In genomic region chr14:105889666-105890473, GRCh38 we compare ENCODE assay signal across 13 cellular contexts.
A peak's percentile ranks its signal among the peaks of the same experiment; 100 is the strongest.
DNase-seq lines count a peak whose midpoint lies in the region; ATAC-seq and TF ChIP-seq lines count a peak whose summit lies in the region.
"Had no signal": no experiment of that assay in that cellular context is flagged by ENCODE, and none has a peak within 500 bp of the region (broad histone marks: within the 10 kb centered on the region; RNA-seq: fewer than 3 reads in every experiment).

No MANE protein-coding gene starts in this region.

- H3K4me3 Mint-ChIP-seq in CD14-positive monocyte (no peak overlapping the region), IgD-negative memory B cell (peak overlapping the region; percentile 65 to 92 (median 74)), memory B cell (peak overlapping the region; percentile 79)
- H3K4me3 Mint-ChIP-seq in activated CD4-positive, alpha-beta memory T cell treated with anti-CD3 and anti-CD28 coated beads for 36 hours, result no peak overlapping the region
- H3K4me3 Mint-ChIP-seq: central memory CD8-positive, alpha-beta T cell had no signal

- peaks cover 4% of the 10 kb centered on the region for H3K9me3 ChIP-seq in WERI-Rb-1 (ENCODE audit: severe bottlenecking)
- H3K9me3 ChIP-seq: BLaER1 had no signal

- H3K4me1 Mint-ChIP-seq in CD14-positive monocyte (no peaks in the 10 kb centered on the region), IgD-negative memory B cell (no peaks in the 10 kb centered on the region), memory B cell (no peaks in the 10 kb centered on the region)
- H3K4me1 Mint-ChIP-seq in activated CD4-positive, alpha-beta memory T cell treated with anti-CD3 and anti-CD28 coated beads for 36 hours (ENCODE audit: low read depth), result no peaks in the 10 kb centered on the region
- H3K4me1 Mint-ChIP-seq: central memory CD8-positive, alpha-beta T cell had no signal

- DNase-seq in CD14-positive monocyte (ENCODE audit: low spot score), result peak; percentile 27
- DNase-seq in activated T-cell treated with anti-CD3 and anti-CD28 coated beads, Interleukin-2, amount 50 U/mL, for 48 hours, result peak; percentile 15 to 19
- no peak for DNase-seq in memory B cell (ENCODE audit: low spot score in 2 of 2)
- DNase-seq in HK-2 (ENCODE audit: unreplicated experiment), result no peak
- DNase-seq in WERI-Rb-1, result no peak
- no peak for DNase-seq in activated CD4-positive, alpha-beta memory T cell treated with anti-CD3 and anti-CD28 coated beads for 36 hours
- DNase-seq in anterior cingulate cortex (lab: John Stamatoyannopoulos, UW), result no peak
- DNase-seq: NCI-H1417 treated with DMSO at 0.1 percent for 48 hours; NCI-H526; stimulated activated naive CD4-positive, alpha-beta T cell had no signal

- CTCF ChIA-PET in activated CD4-positive, alpha-beta memory T cell treated with anti-CD3 and anti-CD28 coated beads for 36 hours (lab: Charles Lee), result no interaction called here

- no peak overlapping the region for H3K27ac ChIP-seq in WERI-Rb-1
- H3K27ac ChIP-seq: BLaER1 had no signal

- intact Hi-C loops in CD14-positive monocyte (cut with micrococcal nuclease), result no loop called here
- intact Hi-C loops in activated CD4-positive, alpha-beta memory T cell treated with anti-CD3 and anti-CD28 coated beads for 36 hours (cut with micrococcal nuclease), result no loop called here

- H3K27ac Mint-ChIP-seq in CD14-positive monocyte (no peak overlapping the region), IgD-negative memory B cell (no peak overlapping the region), memory B cell (no peak overlapping the region)
- H3K27ac Mint-ChIP-seq in activated CD4-positive, alpha-beta memory T cell treated with anti-CD3 and anti-CD28 coated beads for 36 hours, result no peak overlapping the region

- no peaks in the 10 kb centered on the region for H3K36me3 ChIP-seq in WERI-Rb-1
- H3K36me3 ChIP-seq: BLaER1 had no signal

- ATAC-seq in memory B cell (ENCODE audit: low read depth), result no peak

- H3K36me3 Mint-ChIP-seq in CD14-positive monocyte (no peaks in the 10 kb centered on the region), IgD-negative memory B cell (no peaks in the 10 kb centered on the region), memory B cell (no peaks in the 10 kb centered on the region)
- H3K36me3 Mint-ChIP-seq in activated CD4-positive, alpha-beta memory T cell treated with anti-CD3 and anti-CD28 coated beads for 36 hours, result no peaks in the 10 kb centered on the region

- TF ChIP-seq CTCF in CD14-positive monocyte (IDR thresholded peaks at IDR 0.05) (no peak), WERI-Rb-1 (IDR thresholded peaks at IDR 0.05; ENCODE audit: low read depth, low read length) (no peak)

- POLR2A ChIA-PET in activated CD4-positive, alpha-beta memory T cell treated with anti-CD3 and anti-CD28 coated beads for 36 hours (lab: Charles Lee), result no interaction called here

- peaks cover 64% of the 10 kb centered on the region for H3K27me3 ChIP-seq in WERI-Rb-1 (ENCODE audit: insufficient read depth, low read depth, severe bottlenecking)
- H3K27me3 ChIP-seq: BLaER1 had no signal

- peaks cover 0 to 6% (median 0%) of the 10 kb centered on the region in 7 donors for H3K9me3 Mint-ChIP-seq in CD14-positive monocyte
- H3K9me3 Mint-ChIP-seq in IgD-negative memory B cell, result no peaks in the 10 kb centered on the region
- H3K9me3 Mint-ChIP-seq in memory B cell, result no peaks in the 10 kb centered on the region
- H3K9me3 Mint-ChIP-seq in activated CD4-positive, alpha-beta memory T cell treated with anti-CD3 and anti-CD28 coated beads for 36 hours, result peaks cover 3% of the 10 kb centered on the region
- H3K9me3 Mint-ChIP-seq: central memory CD8-positive, alpha-beta T cell had no signal

- H3K27me3 Mint-ChIP-seq in CD14-positive monocyte (ENCODE audit: low read depth in 3 of 3) (peaks cover 57 to 77% (median 57%) of the 10 kb centered on the region in 3 donors), IgD-negative memory B cell (no peaks in the 10 kb centered on the region), memory B cell (no peaks in the 10 kb centered on the region)
- H3K27me3 Mint-ChIP-seq in activated CD4-positive, alpha-beta memory T cell treated with anti-CD3 and anti-CD28 coated beads for 36 hours, result peaks cover 4% of the 10 kb centered on the region
- H3K27me3 Mint-ChIP-seq: central memory CD8-positive, alpha-beta T cell had no signal

- no peak overlapping the region for H3K4me3 ChIP-seq in WERI-Rb-1 (ENCODE audit: low read depth, low read length)
- H3K4me3 ChIP-seq: BLaER1 had no signal

Comparison
In these comparisons a context has a peak if more than half of its experiments do, and no peak if none do; other contexts are left out.
1. DNase-seq: peak in CD14-positive monocyte (single experiment) and activated T-cell treated with anti-CD3 and anti-CD28 coated beads, Interleukin-2, amount 50 U/mL, for 48 hours (2 of 2); none in memory B cell (0 of 2), HK-2 (single experiment), WERI-Rb-1 (single experiment), activated CD4-positive, alpha-beta memory T cell treated with anti-CD3 and anti-CD28 coated beads for 36 hours (single experiment) and anterior cingulate cortex (0 of 58).
2. H3K4me3 Mint-ChIP-seq: peak in IgD-negative memory B cell (4 of 4) and memory B cell (single experiment); none in CD14-positive monocyte (0 of 2) and activated CD4-positive, alpha-beta memory T cell treated with anti-CD3 and anti-CD28 coated beads for 36 hours (single experiment).